In the genomic region with DNA sequence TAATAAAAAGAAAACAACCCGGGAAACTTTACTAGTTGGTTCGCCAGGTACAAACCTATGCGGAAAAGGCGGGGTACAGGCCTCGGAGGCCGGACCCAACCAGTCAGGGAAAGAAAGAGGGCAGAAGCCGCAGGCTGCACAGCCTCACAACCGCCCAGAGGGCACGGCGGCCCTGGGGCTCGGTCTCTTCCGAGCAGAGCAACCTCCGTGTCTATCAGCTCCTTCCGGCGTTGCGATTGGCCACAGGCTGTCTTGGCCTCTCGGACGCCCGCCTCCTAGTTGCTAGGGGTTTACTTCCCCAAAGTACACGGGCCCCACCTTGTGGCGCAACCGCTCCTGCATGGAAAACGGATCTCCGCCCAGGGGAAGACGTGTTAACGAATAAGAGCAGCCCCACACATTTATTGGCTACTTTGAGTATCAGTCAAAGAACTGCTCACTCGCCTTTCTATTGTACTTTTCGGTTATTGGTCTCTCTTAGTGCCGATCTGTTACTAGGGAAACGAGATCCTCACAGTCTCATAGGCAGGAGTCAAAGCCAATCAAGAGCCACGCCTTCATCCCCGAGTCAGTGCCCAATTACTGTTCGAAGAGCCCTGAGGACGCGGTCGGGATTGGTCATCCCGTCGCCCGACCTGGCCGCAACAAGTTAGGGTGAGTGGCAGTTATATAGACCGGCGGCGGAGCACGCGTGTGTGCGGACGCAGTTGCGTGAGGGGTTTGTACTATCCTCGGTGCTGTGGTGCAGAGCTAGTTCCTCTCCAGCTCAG, we compare ENCODE assay signal across 1 cellular context.
TF ChIP-seq lines count a peak whose summit lies in the region.

A gene (plus strand): TSS at position 696 of the 770 bp plus-strand sequence. CDS start 14,667 bp downstream, outside the sequence.

TF ChIP-seq in WTC11, 78 proteins besides CTCF, POLR2A, EP300 and RAD21 (continued from another document):
- TF ChIP-seq, protein P1, sequence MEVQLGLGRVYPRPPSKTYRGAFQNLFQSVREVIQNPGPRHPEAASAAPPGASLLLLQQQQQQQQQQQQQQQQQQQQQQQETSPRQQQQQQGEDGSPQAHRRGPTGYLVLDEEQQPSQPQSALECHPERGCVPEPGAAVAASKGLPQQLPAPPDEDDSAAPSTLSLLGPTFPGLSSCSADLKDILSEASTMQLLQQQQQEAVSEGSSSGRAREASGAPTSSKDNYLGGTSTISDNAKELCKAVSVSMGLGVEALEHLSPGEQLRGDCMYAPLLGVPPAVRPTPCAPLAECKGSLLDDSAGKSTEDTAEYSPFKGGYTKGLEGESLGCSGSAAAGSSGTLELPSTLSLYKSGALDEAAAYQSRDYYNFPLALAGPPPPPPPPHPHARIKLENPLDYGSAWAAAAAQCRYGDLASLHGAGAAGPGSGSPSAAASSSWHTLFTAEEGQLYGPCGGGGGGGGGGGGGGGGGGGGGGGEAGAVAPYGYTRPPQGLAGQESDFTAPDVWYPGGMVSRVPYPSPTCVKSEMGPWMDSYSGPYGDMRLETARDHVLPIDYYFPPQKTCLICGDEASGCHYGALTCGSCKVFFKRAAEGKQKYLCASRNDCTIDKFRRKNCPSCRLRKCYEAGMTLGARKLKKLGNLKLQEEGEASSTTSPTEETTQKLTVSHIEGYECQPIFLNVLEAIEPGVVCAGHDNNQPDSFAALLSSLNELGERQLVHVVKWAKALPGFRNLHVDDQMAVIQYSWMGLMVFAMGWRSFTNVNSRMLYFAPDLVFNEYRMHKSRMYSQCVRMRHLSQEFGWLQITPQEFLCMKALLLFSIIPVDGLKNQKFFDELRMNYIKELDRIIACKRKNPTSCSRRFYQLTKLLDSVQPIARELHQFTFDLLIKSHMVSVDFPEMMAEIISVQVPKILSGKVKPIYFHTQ (CRISPR knock-in tag; IDR thresholded peaks at IDR 0.05), result no peak
- TF ChIP-seq OVOL2 (CRISPR knock-in tag; IDR thresholded peaks at IDR 0.05; ENCODE audit: borderline replicate concordance), result no peak
- no peak for TF ChIP-seq FOXJ3 (CRISPR knock-in tag; IDR thresholded peaks at IDR 0.05; ENCODE audit: borderline replicate concordance)
